30 cellular contexts compared by ENCODE assay signal in genomic region chr2:59066787-59067399, GRCh38.
"Had no signal": no experiment of that assay in that cellular context is flagged by ENCODE, and none has a peak within 500 bp of the region (broad histone marks: within the 10 kb centered on the region; RNA-seq: fewer than 3 reads in every experiment).

No MANE protein-coding gene starts in this region.

- H3K4me1 ChIP-seq: SJCRH30 had no signal

- H3K27me3 ChIP-seq: MG63 had no signal

- H3K9me3 ChIP-seq: MG63, SJCRH30 had no signal

- H3K27ac ChIP-seq: SJCRH30, SK-N-MC, WERI-Rb-1 had no signal

- H3K9me3 Mint-ChIP-seq: activated naive CD4-positive, alpha-beta T cell treated with anti-CD3 and anti-CD28 coated beads, Interleukin-2, amount 10 ng/mL, durations not matched to agents 7 days and 5 days; activated T-cell treated with anti-CD3 and anti-CD28 coated beads, Interleukin-2, amount 50 U/mL, for 24 hours; activated T-helper 2 cell treated with anti-CD3 and anti-CD28 coated beads, Interferon-gamma antibody, Interleukin-2, Interleukin-4, amounts not matched to agents 10 μg/mL and 5 μg/mL and 100 μg/mL, durations not matched to agents 14 hours and 24 hours and 36 hours had no signal

- ATAC-seq: activated CD8-positive, alpha-beta T cell treated with anti-CD3 and anti-CD28 coated beads for 36 hours; activated naive CD8-positive, alpha-beta T cell treated with anti-CD3 and anti-CD28 coated beads, Interleukin-2, amount 50 U/mL, for 24 hours; Panc1 had no signal

- H3K4me3 Mint-ChIP-seq: activated CD8-positive, alpha-beta T cell treated with anti-CD3 and anti-CD28 coated beads for 36 hours; activated naive CD4-positive, alpha-beta T cell treated with anti-CD3 and anti-CD28 coated beads, Interleukin-2, amount 10 ng/mL, durations not matched to agents 7 days and 5 days; activated naive CD8-positive, alpha-beta T cell; activated naive CD8-positive, alpha-beta T cell treated with anti-CD3 and anti-CD28 coated beads, Interleukin-2, amount 50 U/mL, for 24 hours; activated T-cell treated with anti-CD3 and anti-CD28 coated beads, Interleukin-2, amount 50 U/mL, for 24 hours; brain had no signal

- FAIRE-seq: bronchial epithelial cell had no signal

- H3K36me3 ChIP-seq: MG63, SJCRH30, WERI-Rb-1 had no signal

- H3K4me1 Mint-ChIP-seq: activated naive CD4-positive, alpha-beta T cell treated with anti-CD3 and anti-CD28 coated beads, Interleukin-2, amount 10 ng/mL, durations not matched to agents 7 days and 5 days; activated naive CD8-positive, alpha-beta T cell treated with anti-CD3 and anti-CD28 coated beads, Interleukin-2, amount 50 U/mL, for 24 hours had no signal

- H3K27ac Mint-ChIP-seq: activated CD8-positive, alpha-beta T cell treated with anti-CD3 and anti-CD28 coated beads for 36 hours; activated naive CD4-positive, alpha-beta T cell treated with anti-CD3 and anti-CD28 coated beads, Interleukin-2, amount 10 ng/mL, durations not matched to agents 7 days and 5 days; activated naive CD8-positive, alpha-beta T cell; activated naive CD8-positive, alpha-beta T cell treated with anti-CD3 and anti-CD28 coated beads, Interleukin-2, amount 50 U/mL, for 24 hours; activated T-cell treated with anti-CD3 and anti-CD28 coated beads, Interleukin-2, amount 50 U/mL, for 24 hours; activated T-helper 2 cell treated with anti-CD3 and anti-CD28 coated beads, Interferon-gamma antibody, Interleukin-2, Interleukin-4, amounts not matched to agents 10 μg/mL and 5 μg/mL and 100 μg/mL, durations not matched to agents 14 hours and 24 hours and 36 hours; brain had no signal

- DNase-seq: activated CD4-positive, alpha-beta T cell treated with anti-CD3 and anti-CD28 coated beads for 1 hour; activated CD4-positive, alpha-beta T cell treated with anti-CD3 and anti-CD28 coated beads for 48 hours; activated CD4-positive, CD25-positive, alpha-beta regulatory T cell; activated CD8-positive, alpha-beta T cell treated with anti-CD3 and anti-CD28 coated beads for 36 hours; activated naive CD4-positive, alpha-beta T cell treated with anti-CD3 and anti-CD28 coated beads, Interleukin-2, amount 10 ng/mL, durations not matched to agents 7 days and 5 days; activated naive CD8-positive, alpha-beta T cell treated with anti-CD3 and anti-CD28 coated beads, Interleukin-2, amount 50 U/mL, for 24 hours; activated T-cell treated with anti-CD3 and anti-CD28 coated beads, Interleukin-2, amount 50 U/mL, for 24 hours; anterior cingulate cortex; caudate nucleus; Kasumi-1; KG1; MG63; NCI-H1048; NCI-H1105 treated with DMSO at 0.1 percent for 48 hours; NCI-H1436; NCI-H1694; NCI-H1930; NCI-H2081 treated with DMSO at 0.1 percent for 48 hours; NCI-H345; NCI-H524 treated with DMSO at 0.1 percent for 48 hours; SHP77; SJCRH30; T1000; WERI-Rb-1 had no signal

- H3K4me3 ChIP-seq: MG63, SJCRH30, SK-N-MC had no signal

- H3K27me3 Mint-ChIP-seq: activated CD8-positive, alpha-beta T cell treated with anti-CD3 and anti-CD28 coated beads for 36 hours; activated naive CD4-positive, alpha-beta T cell treated with anti-CD3 and anti-CD28 coated beads, Interleukin-2, amount 10 ng/mL, durations not matched to agents 7 days and 5 days; activated naive CD8-positive, alpha-beta T cell; activated naive CD8-positive, alpha-beta T cell treated with anti-CD3 and anti-CD28 coated beads, Interleukin-2, amount 50 U/mL, for 24 hours; activated T-cell treated with anti-CD3 and anti-CD28 coated beads, Interleukin-2, amount 50 U/mL, for 24 hours; brain had no signal

- H3K36me3 Mint-ChIP-seq: activated naive CD4-positive, alpha-beta T cell treated with anti-CD3 and anti-CD28 coated beads, Interleukin-2, amount 10 ng/mL, durations not matched to agents 7 days and 5 days; activated naive CD8-positive, alpha-beta T cell had no signal
